21 cellular contexts compared by ENCODE assay signal in genomic region chr11:127931811-127932210, GRCh38.
A peak's percentile ranks its signal among the peaks of the same experiment; 100 is the strongest.
DNase-seq lines count a peak whose midpoint lies in the region; ATAC-seq and TF ChIP-seq lines count a peak whose summit lies in the region.
"Had no signal": no experiment of that assay in that cellular context is flagged by ENCODE, and none has a peak within 500 bp of the region (broad histone marks: within the 10 kb centered on the region; RNA-seq: fewer than 3 reads in every experiment).

No MANE protein-coding gene starts in this region.

- H3K36me3 Mint-ChIP-seq in neural progenitor cell, result peaks cover 7% of the 10 kb centered on the region
- H3K36me3 Mint-ChIP-seq: CD14-positive monocyte; CD4-positive, alpha-beta memory T cell; CD4-positive, CD25-positive, alpha-beta regulatory T cell; CD8-positive, alpha-beta memory T cell had no signal

- H3K27me3 ChIP-seq in neural progenitor cell, result no peaks in the 10 kb centered on the region
- no peaks in the 10 kb centered on the region for H3K27me3 ChIP-seq in neuronal stem cell (ENCODE audit: control insufficient read depth in 3 of 3, insufficient read depth in 3 of 3, low read depth in 1 of 3, low read length in 3 of 3)
- H3K27me3 ChIP-seq: BE2C, BLaER1 had no signal

- H3K27ac Mint-ChIP-seq in neural progenitor cell, result peak overlapping the region; percentile 21
- H3K27ac Mint-ChIP-seq: CD14-positive monocyte; CD4-positive, alpha-beta memory T cell; CD8-positive, alpha-beta memory T cell had no signal

- no peaks in the 10 kb centered on the region for H3K79me1 ChIP-seq in neuronal stem cell (ENCODE audit: low read depth, low read length)

- TF ChIP-seq CTCF in neural progenitor cell (IDR thresholded peaks at IDR 0.05), result no peak

- no peaks in the 10 kb centered on the region for H3K79me2 ChIP-seq in neural progenitor cell (ENCODE audit: low read depth)

- in situ Hi-C loops in SK-MEL-5 (cut with HindIII; ENCODE audit: low pct_unique_long_range_greater_than_20kb, low sequenced_read_pairs), result no loop called here

- no peak overlapping the region for H2AK5ac ChIP-seq in neuronal stem cell (ENCODE audit: low read depth, low read length)

- peaks cover 33% of the 10 kb centered on the region for H3K9me3 Mint-ChIP-seq in neural progenitor cell
- H3K9me3 Mint-ChIP-seq: CD4-positive, alpha-beta memory T cell had no signal

- H2AFZ ChIP-seq in neural progenitor cell (replicated peaks), result no peak overlapping the region
- H2AFZ ChIP-seq in neuronal stem cell (ENCODE audit: low read length), result peak overlapping the region; percentile 17

- no peak overlapping the region for H2BK15ac ChIP-seq in neuronal stem cell (ENCODE audit: low read length)

- no peak overlapping the region for H3K18ac ChIP-seq in neuronal stem cell (ENCODE audit: low read length)

- H4K20me1 ChIP-seq in neural progenitor cell (ENCODE audit: low read depth), result no peaks in the 10 kb centered on the region
- H4K20me1 ChIP-seq: BLaER1 had no signal

- no peak overlapping the region for H2BK5ac ChIP-seq in neuronal stem cell (ENCODE audit: low read length)

- no peak overlapping the region for H2BK12ac ChIP-seq in neuronal stem cell (ENCODE audit: low read length)

- peaks cover 26% of the 10 kb centered on the region for H3K4me1 Mint-ChIP-seq in neural progenitor cell
- H3K4me1 Mint-ChIP-seq: CD14-positive monocyte; CD4-positive, alpha-beta memory T cell; CD4-positive, CD25-positive, alpha-beta regulatory T cell; CD8-positive, alpha-beta memory T cell had no signal

- H3K9me3 ChIP-seq in neural progenitor cell (ENCODE audit: low read depth), result no peaks in the 10 kb centered on the region
- H3K9me3 ChIP-seq in neuronal stem cell (replicated peaks in 1 of 2; ENCODE audit: control insufficient read depth in 2 of 2, insufficient read depth in 1 of 2, low read depth in 1 of 2, low read length in 2 of 2), result peaks cover 2 to 11% of the 10 kb centered on the region in 2 donors
- H3K9me3 ChIP-seq: BE2C, BLaER1, Caco-2 had no signal

- no peak overlapping the region for H3K4me3 ChIP-seq in neural progenitor cell
- no peak overlapping the region for H3K4me3 ChIP-seq in neuronal stem cell (ENCODE audit: low read length in 2 of 2)
- H3K4me3 ChIP-seq: BLaER1 had no signal

- H3K9ac ChIP-seq in neural progenitor cell (no peak overlapping the region), neuronal stem cell (ENCODE audit: low read depth, low read length, poor library complexity) (no peak overlapping the region)
- H3K9ac ChIP-seq: BLaER1 had no signal

- no peaks in the 10 kb centered on the region for H3K36me3 ChIP-seq in neural progenitor cell
- no peaks in the 10 kb centered on the region for H3K36me3 ChIP-seq in neuronal stem cell (replicated peaks in 1 of 2; ENCODE audit: control insufficient read depth in 2 of 2, insufficient read depth in 2 of 2, low read length in 2 of 2)
- H3K36me3 ChIP-seq: BE2C, BLaER1 had no signal

- ATAC-seq in HG02571 (IDR thresholded peaks at IDR 0.05; ENCODE audit: unreplicated experiment) (no peak), HG02642 (IDR thresholded peaks at IDR 0.05; ENCODE audit: poor library complexity, unreplicated experiment) (no peak)

- H3K4ac ChIP-seq in neuronal stem cell (ENCODE audit: low read length), result no peak overlapping the region

- H3K14ac ChIP-seq in neuronal stem cell (ENCODE audit: low read length), result no peak overlapping the region

- peak; percentile 80 for DNase-seq in SK-MEL-5 (ENCODE audit: low read depth, low spot score)
- DNase-seq in foreskin melanocyte, result peak; percentile 89
- DNase-seq in neural progenitor cell (ENCODE audit: low spot score), result peak; percentile 4
- DNase-seq in neuronal stem cell (ENCODE audit: low spot score), result no peak
- DNase-seq in hepatic stellate cell (ENCODE audit: low spot score), result no peak
- no peak for DNase-seq in activated naive CD4-positive, alpha-beta T cell (lab: John Stamatoyannopoulos, UW)
- DNase-seq: 8988T; ACHN; BE2C; C1 segment of cervical spinal cord; Caco-2; Calu3; CD4-positive, alpha-beta memory T cell; CD4-positive, CD25-positive, alpha-beta regulatory T cell; CD8-positive, alpha-beta memory T cell; DMS79 treated with DMSO at 0.1 percent for 48 hours; GF-D8 had no signal

- no peak overlapping the region for H4K91ac ChIP-seq in neuronal stem cell (ENCODE audit: low read depth, low read length, poor library complexity)

- H2BK120ac ChIP-seq in neuronal stem cell (ENCODE audit: low read depth, low read length), result no peak overlapping the region

- peaks cover 6% of the 10 kb centered on the region for H3K27me3 Mint-ChIP-seq in neural progenitor cell (ENCODE audit: insufficient read depth, low read depth)

- H3F3A ChIP-seq in neural progenitor cell (ENCODE audit: low read depth), result peaks cover 4% of the 10 kb centered on the region

- H3K4me2 ChIP-seq in neural progenitor cell (no peak overlapping the region), neuronal stem cell (ENCODE audit: insufficient read depth, low read length, poor library complexity, severe bottlenecking) (no peak overlapping the region)
- H3K4me2 ChIP-seq: BLaER1 had no signal

- H3K27ac ChIP-seq in neural progenitor cell, result no peak overlapping the region
- no peak overlapping the region for H3K27ac ChIP-seq in neuronal stem cell (replicated peaks; ENCODE audit: low read length)
- H3K27ac ChIP-seq: BLaER1 had no signal

- H3K4me1 ChIP-seq in neural progenitor cell, result peaks cover 6% of the 10 kb centered on the region
- peaks cover 2 to 8% of the 10 kb centered on the region in 2 donors for H3K4me1 ChIP-seq in neuronal stem cell (ENCODE audit: control insufficient read depth in 2 of 2, insufficient read depth in 1 of 2, low read depth in 1 of 2, low read length in 2 of 2)
- H3K4me1 ChIP-seq: BE2C, BLaER1, Caco-2 had no signal

- no peak overlapping the region for H3K23ac ChIP-seq in neuronal stem cell (ENCODE audit: low read depth, low read length, poor library complexity)

- no peak overlapping the region for H3K4me3 Mint-ChIP-seq in neural progenitor cell
- H3K4me3 Mint-ChIP-seq: CD14-positive monocyte; CD4-positive, alpha-beta memory T cell; CD4-positive, CD25-positive, alpha-beta regulatory T cell; CD8-positive, alpha-beta memory T cell had no signal

- no peak overlapping the region for H4K8ac ChIP-seq in neuronal stem cell (ENCODE audit: low read depth, low read length)

- WGBS in neuronal stem cell (ENCODE audit: extremely low coverage in 2 of 2, insufficient read length in 2 of 2, insufficient replicate concordance in 1 of 2), 2 donors, result no CpG with 5 or more reads among the region's 7 CpGs

Comparison
In these comparisons a context has a peak if more than half of its experiments do, and no peak if none do; other contexts are left out.
1. DNase-seq: peak in SK-MEL-5 (single experiment), foreskin melanocyte (single experiment) and neural progenitor cell (single experiment); none in neuronal stem cell (single experiment), hepatic stellate cell (single experiment) and activated naive CD4-positive, alpha-beta T cell (0 of 4).